ENCODE assay signal across 1 cellular context in the genomic region with DNA sequence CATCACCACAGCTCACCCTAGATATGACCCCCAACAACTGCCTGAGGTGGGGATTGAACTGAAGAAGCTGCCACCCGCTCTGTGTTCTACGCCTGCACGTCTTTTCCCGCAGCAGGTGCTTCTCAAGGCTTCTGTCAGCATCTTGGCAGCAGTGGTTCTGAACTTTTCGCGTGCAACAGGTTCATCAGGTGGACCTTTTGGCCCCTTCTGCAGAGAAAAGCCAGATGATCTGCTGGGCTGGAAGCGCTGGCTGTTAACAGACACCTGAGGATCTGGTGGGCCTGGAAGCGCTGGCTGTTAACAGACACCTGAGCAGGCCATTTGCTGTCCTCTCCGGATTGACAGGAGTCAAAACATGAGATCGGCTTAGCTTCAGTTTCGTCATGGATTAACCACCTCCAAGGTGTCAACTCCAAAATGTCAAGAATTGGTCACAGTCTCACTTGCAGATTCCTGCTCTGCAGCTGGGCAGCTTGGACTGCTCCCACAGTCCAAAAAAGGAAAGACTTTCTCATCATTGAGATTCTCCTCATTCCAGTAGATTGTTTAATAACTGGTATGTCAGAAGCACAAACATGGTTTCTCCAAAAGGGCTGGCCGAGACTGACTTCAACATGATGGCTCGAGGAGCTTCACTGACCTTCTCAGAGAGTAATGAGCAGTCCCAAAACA.
TF ChIP-seq lines count a peak whose summit lies in the region.

No MANE protein-coding gene starts in this region.

TF ChIP-seq in HEK293, 187 proteins besides CTCF, POLR2A, EP300 and RAD21 (continued from another document):
- TF ChIP-seq, protein P1, sequence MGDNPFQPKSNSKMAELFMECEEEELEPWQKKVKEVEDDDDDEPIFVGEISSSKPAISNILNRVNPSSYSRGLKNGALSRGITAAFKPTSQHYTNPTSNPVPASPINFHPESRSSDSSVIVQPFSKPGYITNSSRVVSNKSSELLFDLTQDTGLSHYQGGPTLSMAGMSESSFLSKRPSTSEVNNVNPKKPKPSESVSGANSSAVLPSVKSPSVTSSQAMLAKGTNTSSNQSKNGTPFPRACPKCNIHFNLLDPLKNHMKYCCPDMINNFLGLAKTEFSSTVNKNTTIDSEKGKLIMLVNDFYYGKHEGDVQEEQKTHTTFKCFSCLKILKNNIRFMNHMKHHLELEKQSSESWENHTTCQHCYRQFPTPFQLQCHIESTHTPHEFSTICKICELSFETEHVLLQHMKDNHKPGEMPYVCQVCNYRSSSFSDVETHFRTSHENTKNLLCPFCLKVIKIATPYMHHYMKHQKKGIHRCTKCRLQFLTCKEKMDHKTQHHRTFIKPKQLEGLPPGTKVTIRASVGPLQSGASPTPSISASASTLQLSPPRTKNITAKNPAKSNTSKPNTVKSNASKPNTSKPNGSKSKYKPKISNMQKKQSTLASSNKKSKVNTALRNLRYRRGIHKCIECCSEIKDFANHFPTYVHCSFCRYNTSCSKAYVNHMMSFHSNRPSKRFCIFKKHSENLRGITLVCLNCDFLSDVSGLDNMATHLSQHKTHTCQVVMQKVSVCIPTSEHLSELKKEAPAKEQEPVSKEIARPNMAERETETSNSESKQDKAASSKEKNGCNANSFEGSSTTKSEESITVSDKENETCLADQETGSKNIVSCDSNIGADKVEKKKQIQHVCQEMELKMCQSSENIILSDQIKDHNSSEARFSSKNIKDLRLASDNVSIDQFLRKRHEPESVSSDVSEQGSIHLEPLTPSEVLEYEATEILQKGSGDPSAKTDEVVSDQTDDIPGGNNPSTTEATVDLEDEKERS (tag by site-specific recombination; IDR thresholded peaks at IDR 0.05), result no peak
- TF ChIP-seq ZNF621 (tag by site-specific recombination; IDR thresholded peaks at IDR 0.05) (no peak), ZNF843 (tag by site-specific recombination; IDR thresholded peaks at IDR 0.05) (no peak), GLI2 (tag by site-specific recombination; IDR thresholded peaks at IDR 0.05; ENCODE audit: borderline replicate concordance, low read depth) (no peak), ZNF155 (tag by site-specific recombination; IDR thresholded peaks at IDR 0.05) (no peak), SCRT1 (tag by site-specific recombination; IDR thresholded peaks at IDR 0.05; ENCODE audit: borderline replicate concordance) (0 out of 2 replicates have a peak, but pooled peaks have one; percentile 12), ZNF202 (tag by site-specific recombination; IDR thresholded peaks at IDR 0.05; ENCODE audit: borderline replicate concordance) (no peak), GLIS2 (tag by site-specific recombination; IDR thresholded peaks at IDR 0.05) (no peak), ZNF624 (tag by site-specific recombination; IDR thresholded peaks at IDR 0.05) (no peak)
- TF ChIP-seq, protein P2, sequence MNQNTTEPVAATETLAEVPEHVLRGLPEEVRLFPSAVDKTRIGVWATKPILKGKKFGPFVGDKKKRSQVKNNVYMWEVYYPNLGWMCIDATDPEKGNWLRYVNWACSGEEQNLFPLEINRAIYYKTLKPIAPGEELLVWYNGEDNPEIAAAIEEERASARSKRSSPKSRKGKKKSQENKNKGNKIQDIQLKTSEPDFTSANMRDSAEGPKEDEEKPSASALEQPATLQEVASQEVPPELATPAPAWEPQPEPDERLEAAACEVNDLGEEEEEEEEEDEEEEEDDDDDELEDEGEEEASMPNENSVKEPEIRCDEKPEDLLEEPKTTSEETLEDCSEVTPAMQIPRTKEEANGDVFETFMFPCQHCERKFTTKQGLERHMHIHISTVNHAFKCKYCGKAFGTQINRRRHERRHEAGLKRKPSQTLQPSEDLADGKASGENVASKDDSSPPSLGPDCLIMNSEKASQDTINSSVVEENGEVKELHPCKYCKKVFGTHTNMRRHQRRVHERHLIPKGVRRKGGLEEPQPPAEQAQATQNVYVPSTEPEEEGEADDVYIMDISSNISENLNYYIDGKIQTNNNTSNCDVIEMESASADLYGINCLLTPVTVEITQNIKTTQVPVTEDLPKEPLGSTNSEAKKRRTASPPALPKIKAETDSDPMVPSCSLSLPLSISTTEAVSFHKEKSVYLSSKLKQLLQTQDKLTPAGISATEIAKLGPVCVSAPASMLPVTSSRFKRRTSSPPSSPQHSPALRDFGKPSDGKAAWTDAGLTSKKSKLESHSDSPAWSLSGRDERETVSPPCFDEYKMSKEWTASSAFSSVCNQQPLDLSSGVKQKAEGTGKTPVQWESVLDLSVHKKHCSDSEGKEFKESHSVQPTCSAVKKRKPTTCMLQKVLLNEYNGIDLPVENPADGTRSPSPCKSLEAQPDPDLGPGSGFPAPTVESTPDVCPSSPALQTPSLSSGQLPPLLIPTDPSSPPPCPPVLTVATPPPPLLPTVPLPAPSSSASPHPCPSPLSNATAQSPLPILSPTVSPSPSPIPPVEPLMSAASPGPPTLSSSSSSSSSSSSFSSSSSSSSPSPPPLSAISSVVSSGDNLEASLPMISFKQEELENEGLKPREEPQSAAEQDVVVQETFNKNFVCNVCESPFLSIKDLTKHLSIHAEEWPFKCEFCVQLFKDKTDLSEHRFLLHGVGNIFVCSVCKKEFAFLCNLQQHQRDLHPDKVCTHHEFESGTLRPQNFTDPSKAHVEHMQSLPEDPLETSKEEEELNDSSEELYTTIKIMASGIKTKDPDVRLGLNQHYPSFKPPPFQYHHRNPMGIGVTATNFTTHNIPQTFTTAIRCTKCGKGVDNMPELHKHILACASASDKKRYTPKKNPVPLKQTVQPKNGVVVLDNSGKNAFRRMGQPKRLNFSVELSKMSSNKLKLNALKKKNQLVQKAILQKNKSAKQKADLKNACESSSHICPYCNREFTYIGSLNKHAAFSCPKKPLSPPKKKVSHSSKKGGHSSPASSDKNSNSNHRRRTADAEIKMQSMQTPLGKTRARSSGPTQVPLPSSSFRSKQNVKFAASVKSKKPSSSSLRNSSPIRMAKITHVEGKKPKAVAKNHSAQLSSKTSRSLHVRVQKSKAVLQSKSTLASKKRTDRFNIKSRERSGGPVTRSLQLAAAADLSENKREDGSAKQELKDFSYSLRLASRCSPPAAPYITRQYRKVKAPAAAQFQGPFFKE (tag by site-specific recombination; IDR thresholded peaks at IDR 0.05; ENCODE audit: borderline replicate concordance), result no peak
TF ChIP-seq in HEK293: peak in this region for 2.
